ENCODE assay signal across 2 cellular contexts in the genomic region with DNA sequence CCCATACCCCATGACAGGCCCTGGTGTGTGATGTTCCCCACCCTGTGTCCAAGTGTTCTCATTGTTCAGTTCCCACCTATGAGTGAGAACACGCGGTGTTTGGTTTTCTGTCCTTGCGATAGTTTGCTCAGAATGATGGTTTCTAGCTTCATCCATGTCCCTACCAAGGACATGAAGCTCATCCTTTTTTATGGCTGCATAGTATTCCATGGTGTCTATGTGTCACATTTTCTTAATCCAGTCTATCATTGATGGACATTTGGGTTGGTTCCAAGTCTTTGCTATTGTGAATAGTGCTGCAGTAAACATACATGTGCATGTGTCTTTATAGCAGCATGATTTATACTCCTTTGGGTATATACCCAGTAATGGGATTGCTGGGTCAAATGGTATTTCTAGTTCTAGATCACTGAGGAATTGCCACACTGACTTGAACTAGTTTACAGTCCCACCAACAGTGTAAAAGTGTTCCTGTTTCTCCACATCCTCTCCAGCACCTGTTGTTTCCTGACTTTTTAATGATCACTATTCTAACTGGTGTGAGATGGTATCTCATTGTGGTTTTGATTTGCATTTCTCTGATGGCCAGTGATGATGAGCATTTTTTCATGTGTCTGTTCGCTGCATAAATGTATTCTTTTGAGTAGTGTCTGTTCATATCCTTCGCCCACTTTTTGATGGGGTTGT.
TF ChIP-seq lines count a peak whose summit lies in the region.

No MANE protein-coding gene starts in this region.

TF ChIP-seq in HEK293, 187 proteins besides CTCF, POLR2A, EP300 and RAD21:
- TF ChIP-seq, protein P1, sequence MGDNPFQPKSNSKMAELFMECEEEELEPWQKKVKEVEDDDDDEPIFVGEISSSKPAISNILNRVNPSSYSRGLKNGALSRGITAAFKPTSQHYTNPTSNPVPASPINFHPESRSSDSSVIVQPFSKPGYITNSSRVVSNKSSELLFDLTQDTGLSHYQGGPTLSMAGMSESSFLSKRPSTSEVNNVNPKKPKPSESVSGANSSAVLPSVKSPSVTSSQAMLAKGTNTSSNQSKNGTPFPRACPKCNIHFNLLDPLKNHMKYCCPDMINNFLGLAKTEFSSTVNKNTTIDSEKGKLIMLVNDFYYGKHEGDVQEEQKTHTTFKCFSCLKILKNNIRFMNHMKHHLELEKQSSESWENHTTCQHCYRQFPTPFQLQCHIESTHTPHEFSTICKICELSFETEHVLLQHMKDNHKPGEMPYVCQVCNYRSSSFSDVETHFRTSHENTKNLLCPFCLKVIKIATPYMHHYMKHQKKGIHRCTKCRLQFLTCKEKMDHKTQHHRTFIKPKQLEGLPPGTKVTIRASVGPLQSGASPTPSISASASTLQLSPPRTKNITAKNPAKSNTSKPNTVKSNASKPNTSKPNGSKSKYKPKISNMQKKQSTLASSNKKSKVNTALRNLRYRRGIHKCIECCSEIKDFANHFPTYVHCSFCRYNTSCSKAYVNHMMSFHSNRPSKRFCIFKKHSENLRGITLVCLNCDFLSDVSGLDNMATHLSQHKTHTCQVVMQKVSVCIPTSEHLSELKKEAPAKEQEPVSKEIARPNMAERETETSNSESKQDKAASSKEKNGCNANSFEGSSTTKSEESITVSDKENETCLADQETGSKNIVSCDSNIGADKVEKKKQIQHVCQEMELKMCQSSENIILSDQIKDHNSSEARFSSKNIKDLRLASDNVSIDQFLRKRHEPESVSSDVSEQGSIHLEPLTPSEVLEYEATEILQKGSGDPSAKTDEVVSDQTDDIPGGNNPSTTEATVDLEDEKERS (tag by site-specific recombination; IDR thresholded peaks at IDR 0.05), result peak; percentile 88; the same call in 1 of the 2 replicates
- TF ChIP-seq, protein P2, sequence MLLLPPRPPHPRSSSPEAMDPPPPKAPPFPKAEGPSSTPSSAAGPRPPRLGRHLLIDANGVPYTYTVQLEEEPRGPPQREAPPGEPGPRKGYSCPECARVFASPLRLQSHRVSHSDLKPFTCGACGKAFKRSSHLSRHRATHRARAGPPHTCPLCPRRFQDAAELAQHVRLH (tag by site-specific recombination; IDR thresholded peaks at IDR 0.05), result peak; percentile 68; the same call in 1 of the 2 replicates
- TF ChIP-seq SCRT1 (tag by site-specific recombination; IDR thresholded peaks at IDR 0.05; ENCODE audit: borderline replicate concordance) (peak; percentile 68), ZNF146 (tag by site-specific recombination; IDR thresholded peaks at IDR 0.05) (peak; percentile 96), SCRT2 (tag by site-specific recombination; IDR thresholded peaks at IDR 0.05) (peak; percentile 69), ZNF202 (tag by site-specific recombination; IDR thresholded peaks at IDR 0.05; ENCODE audit: borderline replicate concordance) (peak; percentile 86), ZNF184 (tag by site-specific recombination; IDR thresholded peaks at IDR 0.05) (peak; percentile 92)

TF ChIP-seq in K562, 482 proteins besides CTCF, POLR2A, EP300 and RAD21:
- TF ChIP-seq HDAC2 (IDR thresholded peaks at IDR 0.05) (0 out of 2 replicates have a peak, but pooled peaks have one; percentile 17), KDM1A (IDR thresholded peaks at IDR 0.05) (peak; percentile 24 to 50; a peak in 2 of 4 replicates), ZNF146 (CRISPR knock-in tag; IDR thresholded peaks at IDR 0.05; ENCODE audit: unreplicated experiment) (peak; percentile 86), BCOR (IDR thresholded peaks at IDR 0.05) (peak; percentile 65; the same call in 1 of the 2 replicates)
